In the genomic region with DNA sequence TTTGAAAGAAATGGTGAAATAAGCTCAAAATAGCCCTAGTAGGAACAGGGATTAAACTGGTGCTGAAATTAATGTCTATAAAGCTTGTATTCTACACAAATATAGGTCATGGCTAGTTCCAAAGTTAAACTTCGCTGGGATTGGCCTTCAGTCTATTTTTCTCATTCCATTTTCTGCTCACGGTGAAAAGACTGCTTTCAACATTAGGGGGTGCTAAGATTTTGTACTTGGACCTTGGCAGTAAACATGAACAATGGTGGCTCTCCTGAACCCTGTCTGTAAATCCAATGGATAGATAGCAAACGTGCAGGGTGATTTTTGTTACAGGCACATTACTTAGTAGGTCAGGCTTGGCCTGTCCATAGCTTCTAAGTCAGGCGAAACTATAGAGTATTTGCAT, we compare ENCODE assay signal across 8 cellular contexts. TPM values are rescaled to one million over a fixed set of nuclear protein-coding genes. Genes with fewer than 3 reads are reported as not detected.
DNase-seq lines count a peak whose midpoint lies in the region; ATAC-seq, FAIRE-seq and TF ChIP-seq lines count a peak whose summit lies in the region.

No MANE protein-coding gene starts in this region.

- POLR2A ChIA-PET in GM12878 (lab: Charles Lee): no interaction called here

- no TSS peak for BruUV-seq in GM12878 (replicated peaks; lab: Mats Ljungman, UMichigan)

- CTCF ChIA-PET in GM12878 (lab: Yijun Ruan, JAX): interaction anchor here (0.7 to 1.9 kb wide), 7 partner anchors 9 to 523 kb away, joined by 4 to 11 read pairs (median 5); no protein-coding TSS in a partner anchor

- peak; percentile 55 for TF ChIP-seq CTCF in LNCaP clone FGC (IDR thresholded peaks at IDR 0.05; ENCODE audit: control insufficient read depth, extremely low read depth, insufficient read depth)
- TF ChIP-seq CTCF in GM12878 (IDR thresholded peaks at IDR 0.05 in 2 of 3, conservative IDR thresholded peaks at IDR 0.05 in 1 of 3; ENCODE audit: control insufficient read depth in 2 of 3, extremely low read depth in 1 of 3, insufficient read depth in 1 of 3, low read depth in 3 of 3, low read length in 3 of 3): peak in 2 of 3 experiments; percentile 24 to 40; a peak in 2 of 6 replicates
- TF ChIP-seq CTCF in omental fat pad (IDR thresholded peaks at IDR 0.05): no peak

- WGBS in GM12878 (ENCODE audit: insufficient coverage, insufficient replicate concordance, low lambda C conversion rate, missing lambda C conversion rate): 4% methylated on average over 4 of the region's 4 CpGs
- no CpG with 5 or more reads among the region's 4 CpGs for WGBS in mesendoderm (ENCODE audit: extremely low coverage, insufficient coverage, low lambda C conversion rate)

- TF ChIP-seq POLR2A in GM12878 (IDR thresholded peaks at IDR 0.05; ENCODE audit: low read depth, low read length): no peak

- H3K18ac ChIP-seq in mesendoderm (ENCODE audit: low read length): no peak overlapping the region

- H3K36me3 ChIP-seq in GM12878 (ENCODE audit: control insufficient read depth in 2 of 2, insufficient read depth in 2 of 2, low read length in 1 of 2): no peaks in the 10 kb centered on the region
- H3K36me3 ChIP-seq in mesendoderm (ENCODE audit: control insufficient read depth, insufficient read depth, low read length): no peaks in the 10 kb centered on the region

- no peak overlapping the region for H3K56ac ChIP-seq in mesendoderm (ENCODE audit: low read length)

- H3K9ac ChIP-seq in GM12878 (ENCODE audit: control insufficient read depth, insufficient read depth, low read length) (no peak overlapping the region), mesendoderm (ENCODE audit: low read length) (no peak overlapping the region)

- no peaks in the 10 kb centered on the region for H3K79me1 ChIP-seq in mesendoderm (ENCODE audit: low read length)

- intact Hi-C loops in GM12878 (cut with micrococcal nuclease; ENCODE audit: unreplicated experiment): loop anchor here (5.0 kb wide), 1 partner anchor 564 kb away; no protein-coding TSS in a partner anchor

- SMC1A ChIA-PET in GM12878 (lab: Charles Lee; ENCODE audit: uncharacterized antibody, unreplicated experiment): interaction anchor here (0.9 to 2.1 kb wide), 4 partner anchors 30 to 404 kb away, joined by 3 to 7 read pairs (median 3); no protein-coding TSS in a partner anchor

- H3K27ac ChIP-seq in GM12878 (ENCODE audit: control insufficient read depth, insufficient read depth) (no peak overlapping the region), mesendoderm (ENCODE audit: low read depth, low read length) (no peak overlapping the region)

- H3K4me3 ChIP-seq in LNCaP clone FGC (ENCODE audit: low read depth, low read length) (no peak overlapping the region), GM12878 (no peak overlapping the region), mesendoderm (ENCODE audit: low read length) (no peak overlapping the region)

- H2AFZ ChIP-seq in GM12878 (ENCODE audit: control insufficient read depth, low read depth, low read length): no peak overlapping the region

- RAD21 ChIA-PET in GM12878 (lab: Charles Lee; ENCODE audit: unreplicated experiment): interaction anchor here (1.2 kb wide), 1 partner anchor 403 kb away, joined by 5 read pairs; no protein-coding TSS in a partner anchor

- in situ Hi-C loops in GM12878 (cut with MboI): no loop called here

- no peak overlapping the region for H4K5ac ChIP-seq in mesendoderm (ENCODE audit: low read length)

- no peaks in the 10 kb centered on the region for H3K9me3 ChIP-seq in GM12878 (replicated peaks; ENCODE audit: control insufficient read depth, insufficient read depth, low read length)

- no peaks in the 10 kb centered on the region for H3K79me2 ChIP-seq in GM12878 (ENCODE audit: control insufficient read depth, insufficient read depth, low read length)
- no peaks in the 10 kb centered on the region for H3K79me2 ChIP-seq in mesendoderm (ENCODE audit: control insufficient read depth, insufficient read depth, low read length)

- H4K8ac ChIP-seq in mesendoderm (ENCODE audit: low read depth, low read length): no peak overlapping the region

- H2BK5ac ChIP-seq in mesendoderm (ENCODE audit: low read length): no peak overlapping the region

- H4K20me1 ChIP-seq in GM12878 (ENCODE audit: control insufficient read depth, insufficient read depth): no peaks in the 10 kb centered on the region

- H3K27me3 ChIP-seq in GM12878 (replicated peaks in 1 of 2; ENCODE audit: control insufficient read depth in 2 of 2, insufficient read depth in 2 of 2, low read length in 1 of 2) (no peaks in the 10 kb centered on the region; a peak in 1 of 4 replicates), mesendoderm (ENCODE audit: insufficient read depth, low read length, poor library complexity) (no peaks in the 10 kb centered on the region)

- TF ChIP-seq EP300 in GM12878 (IDR thresholded peaks at IDR 0.05; ENCODE audit: borderline replicate concordance in 1 of 2, control insufficient read depth in 1 of 2, low read depth in 2 of 2, low read length in 2 of 2): no peak

- ATAC-seq in GM12878 (peak; percentile 26; the same call in 2 of the 3 replicates), left lobe of liver (no peak), omental fat pad (ENCODE audit: low FRiP score) (no peak)

- no peak overlapping the region for H2BK15ac ChIP-seq in mesendoderm (replicated peaks; ENCODE audit: low read depth)

- peak; percentile 45; the same call in 1 of the 2 replicates for TF ChIP-seq RAD21 in GM12878 (IDR thresholded peaks at IDR 0.05; ENCODE audit: insufficient read depth, low read depth, low read length)

- H3K4me1 ChIP-seq in GM12878 (ENCODE audit: control insufficient read depth, insufficient read depth, low read length): no peaks in the 10 kb centered on the region
- H3K4me1 ChIP-seq in mesendoderm (ENCODE audit: control insufficient read depth, low read depth, low read length): no peaks in the 10 kb centered on the region

- no peak overlapping the region for H3K4ac ChIP-seq in mesendoderm (ENCODE audit: low read depth, low read length)

- no peak overlapping the region for H2AK5ac ChIP-seq in mesendoderm (ENCODE audit: low read length)

- FAIRE-seq in GM12878 (lab: Jason Lieb, UNC): no peak

- H3K4me2 ChIP-seq in GM12878 (ENCODE audit: control insufficient read depth, insufficient read depth) (no peak overlapping the region), mesendoderm (ENCODE audit: low read length) (no peak overlapping the region)

- no peak overlapping the region for H3K23ac ChIP-seq in mesendoderm (ENCODE audit: low read length)

- H2BK120ac ChIP-seq in mesendoderm (ENCODE audit: low read depth, low read length): no peak overlapping the region

- peak; percentile 34 for DNase-seq in Daoy (ENCODE audit: low read depth)
- no peak for DNase-seq in LNCaP clone FGC (ENCODE audit: low read depth)
- DNase-seq in GM12878 (ENCODE audit: low read depth, low spot score): no peak
- peak; percentile 28 for DNase-seq in mesendoderm
- DNase-seq in left lobe of liver (ENCODE audit: low spot score): no peak
- DNase-seq in omental fat pad (ENCODE audit: low spot score): no peak
- DNase-seq in DMS79 (lab: John Stamatoyannopoulos, UW): no peak
- DNase-seq in HK-2 (ENCODE audit: unreplicated experiment): no peak

TF ChIP-seq in GM12878, 131 proteins besides CTCF, POLR2A, EP300 and RAD21:
- TF ChIP-seq SMC3 (IDR thresholded peaks at IDR 0.05; ENCODE audit: borderline replicate concordance, low read length) (peak; percentile 31; the same call in 1 of the 2 replicates), PAX8 (IDR thresholded peaks at IDR 0.05) (no peak), ZNF622 (IDR thresholded peaks at IDR 0.05) (no peak)
- TF ChIP-seq, protein P1, sequence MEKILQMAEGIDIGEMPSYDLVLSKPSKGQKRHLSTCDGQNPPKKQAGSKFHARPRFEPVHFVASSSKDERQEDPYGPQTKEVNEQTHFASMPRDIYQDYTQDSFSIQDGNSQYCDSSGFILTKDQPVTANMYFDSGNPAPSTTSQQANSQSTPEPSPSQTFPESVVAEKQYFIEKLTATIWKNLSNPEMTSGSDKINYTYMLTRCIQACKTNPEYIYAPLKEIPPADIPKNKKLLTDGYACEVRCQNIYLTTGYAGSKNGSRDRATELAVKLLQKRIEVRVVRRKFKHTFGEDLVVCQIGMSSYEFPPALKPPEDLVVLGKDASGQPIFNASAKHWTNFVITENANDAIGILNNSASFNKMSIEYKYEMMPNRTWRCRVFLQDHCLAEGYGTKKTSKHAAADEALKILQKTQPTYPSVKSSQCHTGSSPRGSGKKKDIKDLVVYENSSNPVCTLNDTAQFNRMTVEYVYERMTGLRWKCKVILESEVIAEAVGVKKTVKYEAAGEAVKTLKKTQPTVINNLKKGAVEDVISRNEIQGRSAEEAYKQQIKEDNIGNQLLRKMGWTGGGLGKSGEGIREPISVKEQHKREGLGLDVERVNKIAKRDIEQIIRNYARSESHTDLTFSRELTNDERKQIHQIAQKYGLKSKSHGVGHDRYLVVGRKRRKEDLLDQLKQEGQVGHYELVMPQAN (conservative IDR thresholded peaks at IDR 0.05): no peak
TF ChIP-seq in GM12878: peak in this region for 1.

RNA-seq across cellular contexts. Expression of a gene that starts 36.0 kb away (rescaled TPM):
- total RNA-seq in Daoy (2014; rRNA removed; shearing (Covaris generic)): 58.6 and 59.7 TPM in 2 replicates
- 18.1 and 22.4 TPM in 2 replicates for total RNA-seq in GM12878 (2013; cell fraction: nucleolus; rRNA removed)
- total RNA-seq in GM12878 (2014; rRNA removed): 49.2 and 58.1 TPM in 2 replicates
- total RNA-seq in GM12878 (2014; rRNA removed; fragmentation: Illumina TruSeq; extraction: Trizol): 56.1 and 62.5 TPM in 2 replicates
- 51.4 and 54.2 TPM in 2 replicates for total RNA-seq in GM12878 (2021)
- 11.1 TPM for polyA plus RNA-seq in GM12878 (2011; ENCODE audit: low read depth)
- 79.5 and 81.9 TPM in 2 replicates for polyA plus RNA-seq in GM12878 (2011; rRNA removed)
- polyA plus RNA-seq in GM12878 (2011; cell fraction: cytosol; rRNA removed): 78.0 and 82.3 TPM in 2 replicates
- polyA plus RNA-seq in GM12878 (2011; cell fraction: nucleus; rRNA removed): 26.6 and 31.5 TPM in 2 replicates
- polyA plus RNA-seq in GM12878 (2012): 19.5 and 22.2 TPM in 2 replicates
- polyA plus RNA-seq in GM12878 (2014; fragmentation: Illumina TruSeq; extraction: Trizol): 117 and 139 TPM in 2 replicates
- polyA plus RNA-seq in GM12878 (2014; fragmentation: Nextera tagmentation; extraction: Ambion mirVana): 100 to 1,000 TPM in 1 of 2 experiments, 10 to 100 TPM in 1; 80.7 to 139 TPM
- 67.6 and 78.1 TPM in 2 replicates for polyA plus RNA-seq in GM12878 (2014; rRNA removed)
- polyA plus RNA-seq in GM12878 (2016; fragmentation: Nextera tagmentation; extraction: Ambion mirVana): 100 to 1,000 TPM; 105 to 108 TPM
- polyA minus RNA-seq in GM12878 (2011; rRNA and poly(A)+ RNA removed): 42.9 and 53.7 TPM in 2 replicates
- polyA minus RNA-seq in GM12878 (2011; cell fraction: cytosol; rRNA and poly(A)+ RNA removed): 14.8 and 25.7 TPM in 2 replicates
- 8.6 and 13.8 TPM in 2 replicates for polyA minus RNA-seq in GM12878 (2011; cell fraction: nucleus; rRNA and poly(A)+ RNA removed)
- polyA plus RNA-seq in mesendoderm (2013, experiment 1 of 2): 98.5 TPM
- 104 TPM for polyA plus RNA-seq in mesendoderm (2013, experiment 2 of 2)
- total RNA-seq in left lobe of liver: 22.6 TPM
- 100 to 1,000 TPM in 1 of 4 donors, 10 to 100 TPM in 3; 57.5 to 121 (median 81.6) TPM for total RNA-seq in omental fat pad

Comparison
In these comparisons a context has a peak if more than half of its experiments do, and no peak if none do; other contexts are left out.
1. DNase-seq: peak in Daoy (single experiment) and mesendoderm (single experiment); none in LNCaP clone FGC (single experiment), GM12878 (single experiment), left lobe of liver (single experiment), omental fat pad (single experiment), DMS79 (single experiment) and HK-2 (single experiment).
2. CTCF ChIP-seq: peak in LNCaP clone FGC (single experiment) and GM12878 (2 of 3); none in omental fat pad (0 of 3).